Comparison of ENCODE assay signal across 30 cellular contexts in the genomic region with DNA sequence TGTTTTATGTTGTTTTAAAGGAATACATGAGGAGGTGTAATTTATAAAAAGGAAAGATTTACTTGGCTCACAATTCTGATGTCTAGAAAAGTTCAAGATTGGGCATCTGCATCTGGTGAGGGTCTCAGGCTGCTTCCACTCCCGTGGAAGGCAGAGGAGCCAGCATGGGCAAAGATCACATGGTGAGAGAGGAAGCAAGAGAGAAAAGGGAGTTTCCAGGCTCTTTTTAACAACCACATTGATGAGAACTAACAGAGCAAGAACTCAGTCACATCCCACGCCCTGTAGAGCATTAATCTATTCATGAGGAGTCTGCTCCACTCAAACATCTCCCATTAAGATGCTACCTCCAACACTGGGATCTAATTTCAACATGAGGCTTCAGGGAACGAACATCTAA.
A peak's percentile ranks its signal among the peaks of the same experiment; 100 is the strongest.
DNase-seq lines count a peak whose midpoint lies in the region; ATAC-seq, FAIRE-seq and TF ChIP-seq lines count a peak whose summit lies in the region.
"Had no signal": no experiment of that assay in that cellular context is flagged by ENCODE, and none has a peak within 500 bp of the region (broad histone marks: within the 10 kb centered on the region; RNA-seq: fewer than 3 reads in every experiment).

No MANE protein-coding gene starts in this region.

- DNase-seq in GM12891 (ENCODE audit: insufficient read length, low spot score) (no peak), NAMALWA (ENCODE audit: low spot score) (no peak), epidermal melanocyte (ENCODE audit: insufficient read length, low spot score) (no peak), COLO668 (lab: John Stamatoyannopoulos, UW; ENCODE audit: unreplicated experiment) (no peak)
- no peak for DNase-seq in stimulated activated naive CD8-positive, alpha-beta T cell treated with anti-CD3 and anti-CD28 coated beads, Interleukin-15, Interleukin-2, amounts not matched to agents 100 U/mL and 50 U/mL, for 24 hours
- DNase-seq: activated CD4-positive, alpha-beta memory T cell treated with anti-CD3 and anti-CD28 coated beads for 36 hours; activated CD4-positive, alpha-beta T cell treated with anti-CD3 and anti-CD28 coated beads for 1 hour; activated CD8-positive, alpha-beta memory T cell treated with anti-CD3 and anti-CD28 coated beads, Interleukin-2, amount 50 U/mL, for 48 hours; activated naive CD4-positive, alpha-beta T cell treated with anti-CD3 and anti-CD28 coated beads, Interleukin-2, amount 10 ng/mL, durations not matched to agents 7 days and 5 days; body of pancreas; H7; head of caudate nucleus; islet precursor cell; left ventricle myocardium superior; mesendoderm; NCI-H1092; NCI-H1694; NCI-H446 treated with DMSO at 0.1 percent for 48 hours; NCI-H774; ovary; SHP77 treated with DMSO at 0.1 percent for 48 hours; stimulated activated CD4-positive, alpha-beta T cell treated with anti-CD3 and anti-CD28 coated beads, Interleukin-15, amount 100 ng/mL, for 24 hours; stimulated activated CD4-positive, alpha-beta T cell treated with anti-CD3 and anti-CD28 coated beads, Interleukin-4, amount 100 ng/mL, for 4 hours had no signal

- FAIRE-seq in GM12891 (lab: Jason Lieb, UNC), result no peak
- FAIRE-seq: GM18507, HTR-8/SVneo, RCC 7860 had no signal

- ATAC-seq in GM19351 (IDR thresholded peaks at IDR 0.05; ENCODE audit: unreplicated experiment), result peak; percentile 38
- ATAC-seq in HG02798 (IDR thresholded peaks at IDR 0.05; ENCODE audit: poor library complexity, unreplicated experiment), result peak; percentile 71
- peak; percentile 51 for ATAC-seq in HG03439 (IDR thresholded peaks at IDR 0.05; ENCODE audit: unreplicated experiment)
- ATAC-seq in stimulated activated naive CD8-positive, alpha-beta T cell treated with anti-CD3 and anti-CD28 coated beads, Interleukin-15, Interleukin-2, amounts not matched to agents 100 U/mL and 50 U/mL, for 24 hours, result no peak
- ATAC-seq: body of pancreas, esophagus mucosa, left ventricle myocardium superior had no signal

- TF ChIP-seq POLR2A in GM12891 (IDR thresholded peaks at IDR 0.05; ENCODE audit: low read depth, low read length), result no peak

TF ChIP-seq in GM12891, 5 proteins besides CTCF, POLR2A, EP300 and RAD21:
- TF ChIP-seq PAX5 (IDR thresholded peaks at IDR 0.05; ENCODE audit: insufficient read depth, low read length, severe bottlenecking) (no peak), SPI1 (IDR thresholded peaks at IDR 0.05; ENCODE audit: low read depth, low read length) (peak; percentile 48; the same call in 1 of the 2 replicates)
